Comparison of ENCODE assay signal across 8 cellular contexts in the genomic region with DNA sequence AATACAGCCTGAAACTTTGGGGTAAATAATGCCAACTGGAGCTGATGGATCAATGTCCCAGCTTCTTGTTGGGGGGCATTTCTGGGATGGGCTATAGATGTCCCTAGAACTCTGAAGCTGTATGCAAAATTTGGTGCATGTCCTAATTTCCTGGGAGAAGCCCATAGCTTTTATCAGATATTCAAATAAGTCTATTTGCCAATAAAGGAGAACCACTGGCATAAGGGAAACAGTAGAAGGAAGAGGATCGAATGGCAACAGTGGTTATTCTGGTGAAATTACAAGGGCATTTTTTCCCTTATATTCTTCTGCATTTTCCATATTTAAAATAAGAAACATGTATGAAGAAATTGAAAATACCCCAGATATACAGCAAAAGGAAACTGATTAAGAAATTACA.
"Had no signal": no experiment of that assay in that cellular context is flagged by ENCODE, and none has a peak within 500 bp of the region (broad histone marks: within the 10 kb centered on the region; RNA-seq: fewer than 3 reads in every experiment).

No MANE protein-coding gene starts in this region.

- H3K4me1 ChIP-seq: HAP-1 had no signal

- H3K27ac Mint-ChIP-seq: HFFc6 had no signal

- DNase-seq: GM23248, H7, HFFc6, IMR-90, KG1 had no signal

- H3K36me3 ChIP-seq: HAP-1 had no signal

- H3K4me3 Mint-ChIP-seq: HFFc6 had no signal

- ATAC-seq: HCT116, K562 had no signal

- H3K27ac ChIP-seq: GM23248 had no signal

- H3K9ac ChIP-seq: GM23248 had no signal

- H3K9me3 ChIP-seq: HAP-1 had no signal

- H3K4me3 ChIP-seq: GM23248, HAP-1, K562 had no signal

- H2AFZ ChIP-seq: GM23248 had no signal

- H3K9me3 Mint-ChIP-seq: HFFc6 had no signal
